ENCODE assay signal across 23 cellular contexts in genomic region chr9:99193466-99193821, GRCh38.
"Had no signal": no experiment of that assay in that cellular context is flagged by ENCODE, and none has a peak within 500 bp of the region (broad histone marks: within the 10 kb centered on the region; RNA-seq: fewer than 3 reads in every experiment).

No MANE protein-coding gene starts in this region.

- H3K4me1 Mint-ChIP-seq: activated T-helper 17 cell treated with anti-CD3 and anti-CD28 coated beads, Interleukin-2, amount 50 U/mL, for 72 hours; mesothelial cell of epicardium; stimulated activated effector memory CD8-positive, alpha-beta T cell treated with anti-CD3 and anti-CD28 coated beads, Interleukin-12 subunit alpha, Interleukin-12 subunit beta, amount 100 ng/mL, for 72 hours had no signal

- H3K4me3 Mint-ChIP-seq: activated T-cell treated with anti-CD3 and anti-CD28 coated beads, Interleukin-2, amount 50 U/mL, for 24 hours; activated T-helper 17 cell treated with anti-CD3 and anti-CD28 coated beads, Interleukin-2, amount 50 U/mL, for 72 hours; mesothelial cell of epicardium; naive B cell; neural crest cell; stimulated activated effector memory CD8-positive, alpha-beta T cell treated with anti-CD3 and anti-CD28 coated beads, Interleukin-12 subunit alpha, Interleukin-12 subunit beta, amount 100 ng/mL, for 72 hours; T-helper 17 cell had no signal

- H3K9me3 Mint-ChIP-seq: activated T-cell treated with anti-CD3 and anti-CD28 coated beads, Interleukin-2, amount 50 U/mL, for 24 hours; activated T-helper 17 cell treated with anti-CD3 and anti-CD28 coated beads, Interleukin-2, amount 50 U/mL, for 72 hours; mesothelial cell of epicardium; neural crest cell; stimulated activated effector memory CD8-positive, alpha-beta T cell treated with anti-CD3 and anti-CD28 coated beads, Interleukin-12 subunit alpha, Interleukin-12 subunit beta, amount 100 ng/mL, for 72 hours had no signal

- ATAC-seq: activated T-helper 17 cell treated with anti-CD3 and anti-CD28 coated beads, Interleukin-2, amount 50 U/mL, for 72 hours; left cardiac atrium; psoas muscle; stimulated activated effector memory CD8-positive, alpha-beta T cell treated with anti-CD3 and anti-CD28 coated beads, Interleukin-12 subunit alpha, Interleukin-12 subunit beta, amount 100 ng/mL, for 72 hours; T-helper 17 cell had no signal

- H3K36me3 Mint-ChIP-seq: mesothelial cell of epicardium; stimulated activated effector memory CD8-positive, alpha-beta T cell treated with anti-CD3 and anti-CD28 coated beads, Interleukin-12 subunit alpha, Interleukin-12 subunit beta, amount 100 ng/mL, for 72 hours had no signal

- H3K27ac Mint-ChIP-seq: activated T-cell treated with anti-CD3 and anti-CD28 coated beads, Interleukin-2, amount 50 U/mL, for 24 hours; activated T-helper 17 cell treated with anti-CD3 and anti-CD28 coated beads, Interleukin-2, amount 50 U/mL, for 72 hours; mesothelial cell of epicardium; stimulated activated effector memory CD8-positive, alpha-beta T cell treated with anti-CD3 and anti-CD28 coated beads, Interleukin-12 subunit alpha, Interleukin-12 subunit beta, amount 100 ng/mL, for 72 hours; T-helper 17 cell had no signal

- DNase-seq: activated CD4-positive, alpha-beta T cell treated with anti-CD3 and anti-CD28 coated beads, Interleukin-2, amount 50 U/mL, for 1 hour; activated CD4-positive, CD25-positive, alpha-beta regulatory T cell treated with anti-CD3 and anti-CD28 coated beads, Interleukin-2, amount 50 U/mL, for 72 hours; activated CD8-positive, alpha-beta memory T cell treated with anti-CD3 and anti-CD28 coated beads, Interleukin-2, amount 50 U/mL, for 4 hours; activated gamma-delta T cell treated with Interleukin-2 at 50 U/mL for 16 hours; activated naive CD4-positive, alpha-beta T cell treated with anti-CD3 and anti-CD28 coated beads, Interleukin-2, amount 50 U/mL, for 16 hours; activated T-cell treated with anti-CD3 and anti-CD28 coated beads, Interleukin-2, amount 50 U/mL, for 24 hours; central memory CD4-positive, alpha-beta T cell; head of caudate nucleus; hippocampal formation; left cardiac atrium; mammary epithelial cell; naive B cell; occipital lobe; psoas muscle; sigmoid colon; small intestine; stimulated activated CD4-positive, alpha-beta T cell treated with anti-CD3 and anti-CD28 coated beads, Interleukin-4, amount 100 ng/mL, for 24 hours; T-helper 17 cell; tibial artery had no signal
